1 cellular context compared by ENCODE assay signal in the genomic region with DNA sequence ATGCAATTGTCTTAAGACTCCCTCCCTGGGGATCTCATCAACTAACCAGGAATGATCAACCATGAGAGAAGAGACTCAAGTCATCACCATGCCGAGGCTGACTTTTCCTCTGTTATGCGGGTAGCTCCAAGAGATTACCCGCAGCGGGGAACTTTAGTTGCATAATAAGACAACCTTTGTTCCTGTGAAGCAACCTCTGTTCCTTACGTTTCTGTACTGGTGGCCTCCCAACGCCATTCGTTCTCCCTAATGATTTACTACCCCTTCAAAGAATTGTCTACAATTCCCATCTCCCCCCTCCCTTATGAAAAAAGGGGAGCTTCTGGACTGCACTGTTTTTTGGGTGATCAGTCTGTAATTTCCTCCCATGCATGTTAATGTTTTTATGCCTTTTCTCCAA.
TF ChIP-seq lines count a peak whose summit lies in the region.

No MANE protein-coding gene starts in this region.

TF ChIP-seq in HepG2, 621 proteins besides CTCF, POLR2A, EP300 and RAD21 (continued from another document and continues in another):
- no peak for TF ChIP-seq ZNF552 (CRISPR knock-in tag; IDR thresholded peaks at IDR 0.05; ENCODE audit: borderline replicate concordance)
- TF ChIP-seq ZNF280D (CRISPR knock-in tag; IDR thresholded peaks at IDR 0.05): peak; percentile 16; the same call in 1 of the 2 replicates
- TF ChIP-seq, protein P1, sequence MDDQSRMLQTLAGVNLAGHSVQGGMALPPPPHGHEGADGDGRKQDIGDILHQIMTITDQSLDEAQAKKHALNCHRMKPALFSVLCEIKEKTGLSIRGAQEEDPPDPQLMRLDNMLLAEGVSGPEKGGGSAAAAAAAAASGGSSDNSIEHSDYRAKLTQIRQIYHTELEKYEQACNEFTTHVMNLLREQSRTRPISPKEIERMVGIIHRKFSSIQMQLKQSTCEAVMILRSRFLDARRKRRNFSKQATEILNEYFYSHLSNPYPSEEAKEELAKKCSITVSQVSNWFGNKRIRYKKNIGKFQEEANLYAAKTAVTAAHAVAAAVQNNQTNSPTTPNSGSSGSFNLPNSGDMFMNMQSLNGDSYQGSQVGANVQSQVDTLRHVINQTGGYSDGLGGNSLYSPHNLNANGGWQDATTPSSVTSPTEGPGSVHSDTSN (CRISPR knock-in tag; IDR thresholded peaks at IDR 0.05; ENCODE audit: borderline replicate concordance): no peak
- peak; percentile 49; the same call in 1 of the 2 replicates for TF ChIP-seq ZNF788 (CRISPR knock-in tag; IDR thresholded peaks at IDR 0.05; ENCODE audit: borderline replicate concordance)
- TF ChIP-seq, protein P2, sequence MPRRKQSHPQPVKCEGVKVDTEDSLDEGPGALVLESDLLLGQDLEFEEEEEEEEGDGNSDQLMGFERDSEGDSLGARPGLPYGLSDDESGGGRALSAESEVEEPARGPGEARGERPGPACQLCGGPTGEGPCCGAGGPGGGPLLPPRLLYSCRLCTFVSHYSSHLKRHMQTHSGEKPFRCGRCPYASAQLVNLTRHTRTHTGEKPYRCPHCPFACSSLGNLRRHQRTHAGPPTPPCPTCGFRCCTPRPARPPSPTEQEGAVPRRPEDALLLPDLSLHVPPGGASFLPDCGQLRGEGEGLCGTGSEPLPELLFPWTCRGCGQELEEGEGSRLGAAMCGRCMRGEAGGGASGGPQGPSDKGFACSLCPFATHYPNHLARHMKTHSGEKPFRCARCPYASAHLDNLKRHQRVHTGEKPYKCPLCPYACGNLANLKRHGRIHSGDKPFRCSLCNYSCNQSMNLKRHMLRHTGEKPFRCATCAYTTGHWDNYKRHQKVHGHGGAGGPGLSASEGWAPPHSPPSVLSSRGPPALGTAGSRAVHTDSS (CRISPR knock-in tag; conservative IDR thresholded peaks at IDR 0.05): no peak
- TF ChIP-seq SAP130 (CRISPR knock-in tag; IDR thresholded peaks at IDR 0.05; ENCODE audit: low read depth): peak; percentile 52
- no peak for TF ChIP-seq IKZF4 (CRISPR knock-in tag; IDR thresholded peaks at IDR 0.05; ENCODE audit: borderline replicate concordance, low read depth, not compliant biosample characterization)
- TF ChIP-seq, protein P3, sequence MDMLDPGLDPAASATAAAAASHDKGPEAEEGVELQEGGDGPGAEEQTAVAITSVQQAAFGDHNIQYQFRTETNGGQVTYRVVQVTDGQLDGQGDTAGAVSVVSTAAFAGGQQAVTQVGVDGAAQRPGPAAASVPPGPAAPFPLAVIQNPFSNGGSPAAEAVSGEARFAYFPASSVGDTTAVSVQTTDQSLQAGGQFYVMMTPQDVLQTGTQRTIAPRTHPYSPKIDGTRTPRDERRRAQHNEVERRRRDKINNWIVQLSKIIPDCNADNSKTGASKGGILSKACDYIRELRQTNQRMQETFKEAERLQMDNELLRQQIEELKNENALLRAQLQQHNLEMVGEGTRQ (IDR thresholded peaks at IDR 0.05; ENCODE audit: low read depth, low read length): no peak
- TF ChIP-seq, protein P3 (CRISPR knock-in tag; IDR thresholded peaks at IDR 0.05; ENCODE audit: borderline replicate concordance): no peak
- TF ChIP-seq BCL6 (CRISPR knock-in tag; IDR thresholded peaks at IDR 0.05): peak; percentile 81
- TF ChIP-seq KDM3A (CRISPR knock-in tag; IDR thresholded peaks at IDR 0.05; ENCODE audit: low read depth): peak; percentile 8; the same call in 1 of the 2 replicates
- TF ChIP-seq, protein P4, sequence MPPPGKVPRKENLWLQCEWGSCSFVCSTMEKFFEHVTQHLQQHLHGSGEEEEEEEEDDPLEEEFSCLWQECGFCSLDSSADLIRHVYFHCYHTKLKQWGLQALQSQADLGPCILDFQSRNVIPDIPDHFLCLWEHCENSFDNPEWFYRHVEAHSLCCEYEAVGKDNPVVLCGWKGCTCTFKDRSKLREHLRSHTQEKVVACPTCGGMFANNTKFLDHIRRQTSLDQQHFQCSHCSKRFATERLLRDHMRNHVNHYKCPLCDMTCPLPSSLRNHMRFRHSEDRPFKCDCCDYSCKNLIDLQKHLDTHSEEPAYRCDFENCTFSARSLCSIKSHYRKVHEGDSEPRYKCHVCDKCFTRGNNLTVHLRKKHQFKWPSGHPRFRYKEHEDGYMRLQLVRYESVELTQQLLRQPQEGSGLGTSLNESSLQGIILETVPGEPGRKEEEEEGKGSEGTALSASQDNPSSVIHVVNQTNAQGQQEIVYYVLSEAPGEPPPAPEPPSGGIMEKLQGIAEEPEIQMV (CRISPR knock-in tag; IDR thresholded peaks at IDR 0.05; ENCODE audit: low read depth): no peak
- TF ChIP-seq ZNF431 (CRISPR knock-in tag; IDR thresholded peaks at IDR 0.05; ENCODE audit: borderline replicate concordance, low read depth): no peak
- TF ChIP-seq KMT2A (CRISPR knock-in tag; IDR thresholded peaks at IDR 0.05): no peak
- TF ChIP-seq, protein P5, sequence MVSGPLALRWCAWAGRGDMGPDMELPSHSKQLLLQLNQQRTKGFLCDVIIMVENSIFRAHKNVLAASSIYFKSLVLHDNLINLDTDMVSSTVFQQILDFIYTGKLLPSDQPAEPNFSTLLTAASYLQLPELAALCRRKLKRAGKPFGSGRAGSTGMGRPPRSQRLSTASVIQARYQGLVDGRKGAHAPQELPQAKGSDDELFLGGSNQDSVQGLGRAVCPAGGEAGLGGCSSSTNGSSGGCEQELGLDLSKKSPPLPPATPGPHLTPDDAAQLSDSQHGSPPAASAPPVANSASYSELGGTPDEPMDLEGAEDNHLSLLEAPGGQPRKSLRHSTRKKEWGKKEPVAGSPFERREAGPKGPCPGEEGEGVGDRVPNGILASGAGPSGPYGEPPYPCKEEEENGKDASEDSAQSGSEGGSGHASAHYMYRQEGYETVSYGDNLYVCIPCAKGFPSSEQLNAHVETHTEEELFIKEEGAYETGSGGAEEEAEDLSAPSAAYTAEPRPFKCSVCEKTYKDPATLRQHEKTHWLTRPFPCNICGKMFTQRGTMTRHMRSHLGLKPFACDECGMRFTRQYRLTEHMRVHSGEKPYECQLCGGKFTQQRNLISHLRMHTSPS (CRISPR knock-in tag; IDR thresholded peaks at IDR 0.05; ENCODE audit: low read depth): no peak
- no peak for TF ChIP-seq AHR (CRISPR knock-in tag; IDR thresholded peaks at IDR 0.05)
- TF ChIP-seq RFX1 (IDR thresholded peaks at IDR 0.05): no peak
- 0 out of 2 replicates have a peak, but pooled peaks have one; percentile 19 for TF ChIP-seq BRCA1 (CRISPR knock-in tag; IDR thresholded peaks at IDR 0.05)
- no peak for TF ChIP-seq MTF2 (CRISPR knock-in tag; IDR thresholded peaks at IDR 0.05; ENCODE audit: borderline replicate concordance)
- TF ChIP-seq ZNF253 (CRISPR knock-in tag; IDR thresholded peaks at IDR 0.05; ENCODE audit: borderline replicate concordance): no peak
- TF ChIP-seq NCOR1 (IDR thresholded peaks at IDR 0.05; ENCODE audit: borderline replicate concordance, low read length): peak; percentile 86; the same call in 1 of the 2 replicates
- TF ChIP-seq ZNF598 (CRISPR knock-in tag; IDR thresholded peaks at IDR 0.05; ENCODE audit: borderline replicate concordance): no peak
- no peak for TF ChIP-seq NAIF1 (CRISPR knock-in tag; IDR thresholded peaks at IDR 0.05; ENCODE audit: borderline replicate concordance)
- TF ChIP-seq KMT2B (CRISPR knock-in tag; IDR thresholded peaks at IDR 0.05): no peak; the same call in 1 of the 2 replicates
- TF ChIP-seq CBX2 (IDR thresholded peaks at IDR 0.05; ENCODE audit: low read depth, low read length): 0 out of 2 replicates have a peak, but pooled peaks have one; percentile 46
- no peak for TF ChIP-seq CBX2 (CRISPR knock-in tag; IDR thresholded peaks at IDR 0.05; ENCODE audit: low read depth)
- TF ChIP-seq FOXO1 (CRISPR knock-in tag; IDR thresholded peaks at IDR 0.05): peak; percentile 28; the same call in 1 of the 2 replicates
- TF ChIP-seq SIN3B (IDR thresholded peaks at IDR 0.05; ENCODE audit: low read length): no peak
- TF ChIP-seq ZNF274 (CRISPR knock-in tag; IDR thresholded peaks at IDR 0.05): no peak
- TF ChIP-seq GZF1 (CRISPR knock-in tag; IDR thresholded peaks at IDR 0.05): no peak
- no peak for TF ChIP-seq HOXA9 (CRISPR knock-in tag; IDR thresholded peaks at IDR 0.05; ENCODE audit: borderline replicate concordance)
- no peak for TF ChIP-seq ZKSCAN8 (CRISPR knock-in tag; IDR thresholded peaks at IDR 0.05; ENCODE audit: borderline replicate concordance)
- 0 out of 2 replicates have a peak, but pooled peaks have one; percentile 30 for TF ChIP-seq ZNF430 (CRISPR knock-in tag; IDR thresholded peaks at IDR 0.05)
- TF ChIP-seq TBX3 (IDR thresholded peaks at IDR 0.05; ENCODE audit: borderline replicate concordance): no peak
- TF ChIP-seq, protein P6, sequence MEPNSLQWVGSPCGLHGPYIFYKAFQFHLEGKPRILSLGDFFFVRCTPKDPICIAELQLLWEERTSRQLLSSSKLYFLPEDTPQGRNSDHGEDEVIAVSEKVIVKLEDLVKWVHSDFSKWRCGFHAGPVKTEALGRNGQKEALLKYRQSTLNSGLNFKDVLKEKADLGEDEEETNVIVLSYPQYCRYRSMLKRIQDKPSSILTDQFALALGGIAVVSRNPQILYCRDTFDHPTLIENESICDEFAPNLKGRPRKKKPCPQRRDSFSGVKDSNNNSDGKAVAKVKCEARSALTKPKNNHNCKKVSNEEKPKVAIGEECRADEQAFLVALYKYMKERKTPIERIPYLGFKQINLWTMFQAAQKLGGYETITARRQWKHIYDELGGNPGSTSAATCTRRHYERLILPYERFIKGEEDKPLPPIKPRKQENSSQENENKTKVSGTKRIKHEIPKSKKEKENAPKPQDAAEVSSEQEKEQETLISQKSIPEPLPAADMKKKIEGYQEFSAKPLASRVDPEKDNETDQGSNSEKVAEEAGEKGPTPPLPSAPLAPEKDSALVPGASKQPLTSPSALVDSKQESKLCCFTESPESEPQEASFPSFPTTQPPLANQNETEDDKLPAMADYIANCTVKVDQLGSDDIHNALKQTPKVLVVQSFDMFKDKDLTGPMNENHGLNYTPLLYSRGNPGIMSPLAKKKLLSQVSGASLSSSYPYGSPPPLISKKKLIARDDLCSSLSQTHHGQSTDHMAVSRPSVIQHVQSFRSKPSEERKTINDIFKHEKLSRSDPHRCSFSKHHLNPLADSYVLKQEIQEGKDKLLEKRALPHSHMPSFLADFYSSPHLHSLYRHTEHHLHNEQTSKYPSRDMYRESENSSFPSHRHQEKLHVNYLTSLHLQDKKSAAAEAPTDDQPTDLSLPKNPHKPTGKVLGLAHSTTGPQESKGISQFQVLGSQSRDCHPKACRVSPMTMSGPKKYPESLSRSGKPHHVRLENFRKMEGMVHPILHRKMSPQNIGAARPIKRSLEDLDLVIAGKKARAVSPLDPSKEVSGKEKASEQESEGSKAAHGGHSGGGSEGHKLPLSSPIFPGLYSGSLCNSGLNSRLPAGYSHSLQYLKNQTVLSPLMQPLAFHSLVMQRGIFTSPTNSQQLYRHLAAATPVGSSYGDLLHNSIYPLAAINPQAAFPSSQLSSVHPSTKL (CRISPR knock-in tag; IDR thresholded peaks at IDR 0.05): peak; percentile 86
- TF ChIP-seq ZNF879 (CRISPR knock-in tag; IDR thresholded peaks at IDR 0.05): no peak
- TF ChIP-seq ELF3 (CRISPR knock-in tag; IDR thresholded peaks at IDR 0.05): peak; percentile 58
- peak; percentile 70 for TF ChIP-seq CREM (IDR thresholded peaks at IDR 0.05)
- no peak for TF ChIP-seq CREM (CRISPR knock-in tag; IDR thresholded peaks at IDR 0.05)
- TF ChIP-seq TEF (CRISPR knock-in tag; IDR thresholded peaks at IDR 0.05): peak; percentile 99
- TF ChIP-seq MAFK (conservative IDR thresholded peaks at IDR 0.05 in 1 of 2, IDR thresholded peaks at IDR 0.05 in 1 of 2; ENCODE audit: low read length in 2 of 2): no peak
- no peak; the same call in 1 of the 2 replicates for TF ChIP-seq RXRA (CRISPR knock-in tag; IDR thresholded peaks at IDR 0.05)
- no peak for TF ChIP-seq ZIK1 (CRISPR knock-in tag; IDR thresholded peaks at IDR 0.05; ENCODE audit: borderline replicate concordance, low read depth)
- no peak for TF ChIP-seq MBD4 (IDR thresholded peaks at IDR 0.05; ENCODE audit: borderline replicate concordance, low read length)
- no peak for TF ChIP-seq ZNF607 (CRISPR knock-in tag; IDR thresholded peaks at IDR 0.05; ENCODE audit: borderline replicate concordance)
- TF ChIP-seq ZNF660 (CRISPR knock-in tag; IDR thresholded peaks at IDR 0.05; ENCODE audit: borderline replicate concordance, low read depth): no peak
- TF ChIP-seq ZNF496 (CRISPR knock-in tag; IDR thresholded peaks at IDR 0.05; ENCODE audit: insufficient replicate concordance): no peak
